In the genomic region with DNA sequence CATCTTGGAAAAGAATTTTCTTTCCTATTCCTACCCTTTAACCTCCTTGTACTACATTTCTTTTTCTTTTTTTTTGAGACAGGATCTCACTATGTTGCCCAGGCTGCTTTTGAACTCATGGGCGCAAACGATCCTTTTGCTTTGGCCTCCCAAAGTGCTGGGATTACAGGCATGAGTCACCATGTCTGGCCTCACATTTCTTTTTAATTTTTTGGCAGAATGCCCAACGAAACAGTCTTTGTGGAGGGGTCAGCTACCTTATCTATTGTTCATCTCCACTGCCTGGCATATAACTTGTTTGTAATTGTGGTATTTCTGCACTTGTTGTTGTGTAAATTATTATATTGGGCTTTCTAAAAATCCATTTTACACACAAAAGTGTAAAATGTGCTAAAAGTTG, we compare ENCODE assay signal across 3 cellular contexts.
TF ChIP-seq lines count a peak whose summit lies in the region.

No MANE protein-coding gene starts in this region.

TF ChIP-seq in A549, 52 proteins besides CTCF, POLR2A, EP300 and RAD21:
- no peak for TF ChIP-seq REST (IDR thresholded peaks at IDR 0.05)
- TF ChIP-seq GATA3 (IDR thresholded peaks at IDR 0.05; ENCODE audit: borderline replicate concordance): peak; percentile 34; the same call in 1 of the 2 replicates
- no peak for TF ChIP-seq FOSL2 (IDR thresholded peaks at IDR 0.05)
- peak; percentile 67 for TF ChIP-seq FOSL2 (CRISPR knock-in tag; IDR thresholded peaks at IDR 0.05)
TF ChIP-seq in A549: peak in this region for 2.

TF ChIP-seq in HCT116, 20 proteins besides CTCF, POLR2A, EP300 and RAD21:
- TF ChIP-seq ZNF274 (IDR thresholded peaks at IDR 0.05; ENCODE audit: low read depth, low read length) (no peak), ELF1 (IDR thresholded peaks at IDR 0.05; ENCODE audit: borderline replicate concordance, low read depth) (no peak), POLR2AphosphoS5 (IDR thresholded peaks at IDR 0.05; ENCODE audit: low read depth, low read length) (peak; percentile 37; the same call in 1 of the 2 replicates), EZH2 (IDR thresholded peaks at IDR 0.05) (no peak), SIN3A (IDR thresholded peaks at IDR 0.05; ENCODE audit: low read depth) (no peak; the same call in 1 of the 2 replicates), REST (IDR thresholded peaks at IDR 0.05; ENCODE audit: low read depth) (no peak), CBX3 (IDR thresholded peaks at IDR 0.05; ENCODE audit: low read depth) (peak; percentile 86), ZFX (IDR thresholded peaks at IDR 0.05) (no peak), JUND (IDR thresholded peaks at IDR 0.05) (peak; percentile 78), EZH2phosphoT487 (IDR thresholded peaks at IDR 0.05; ENCODE audit: borderline replicate concordance) (no peak), SP1 (IDR thresholded peaks at IDR 0.05; ENCODE audit: low read depth) (peak; percentile 48; the same call in 1 of the 2 replicates), CEBPB (IDR thresholded peaks at IDR 0.05; ENCODE audit: low read depth) (peak; percentile 33; the same call in 1 of the 2 replicates), YY1 (IDR thresholded peaks at IDR 0.05; ENCODE audit: extremely low read depth, insufficient replicate concordance, low read depth, low read length) (no peak), EGR1 (IDR thresholded peaks at IDR 0.05; ENCODE audit: low read depth) (no peak), SRF (IDR thresholded peaks at IDR 0.05; ENCODE audit: low read depth) (0 out of 2 replicates have a peak, but pooled peaks have one; percentile 40), FOSL1 (IDR thresholded peaks at IDR 0.05; ENCODE audit: low read depth) (peak; percentile 65), ZBTB33 (IDR thresholded peaks at IDR 0.05; ENCODE audit: extremely low read depth, insufficient replicate concordance, low read length) (no peak), TCF7L2 (IDR thresholded peaks at IDR 0.05; ENCODE audit: borderline replicate concordance, extremely low read depth, insufficient read depth, insufficient read length) (peak; percentile 56)
- TF ChIP-seq, protein P1, sequence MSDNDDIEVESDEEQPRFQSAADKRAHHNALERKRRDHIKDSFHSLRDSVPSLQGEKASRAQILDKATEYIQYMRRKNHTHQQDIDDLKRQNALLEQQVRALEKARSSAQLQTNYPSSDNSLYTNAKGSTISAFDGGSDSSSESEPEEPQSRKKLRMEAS (IDR thresholded peaks at IDR 0.05): peak; percentile 50
- TF ChIP-seq, protein P2, sequence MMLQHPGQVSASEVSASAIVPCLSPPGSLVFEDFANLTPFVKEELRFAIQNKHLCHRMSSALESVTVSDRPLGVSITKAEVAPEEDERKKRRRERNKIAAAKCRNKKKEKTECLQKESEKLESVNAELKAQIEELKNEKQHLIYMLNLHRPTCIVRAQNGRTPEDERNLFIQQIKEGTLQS (IDR thresholded peaks at IDR 0.05): no peak

TF ChIP-seq in endothelial cell of umbilical vein, 7 proteins besides CTCF, POLR2A, EP300 and RAD21:
- TF ChIP-seq GATA2 (IDR thresholded peaks at IDR 0.05; ENCODE audit: insufficient read depth, insufficient read length, low read depth, low read length) (peak; percentile 54), FOS (IDR thresholded peaks at IDR 0.05; ENCODE audit: borderline replicate concordance, insufficient read depth, low read length) (peak; percentile 42), POLR2AphosphoS5 (IDR thresholded peaks at IDR 0.05; ENCODE audit: insufficient read depth, low read depth, low read length) (no peak), MYC (IDR thresholded peaks at IDR 0.05; ENCODE audit: low read depth, low read length) (no peak)
